12 cellular contexts compared by ENCODE assay signal in genomic region chr6:17102258-17102870, GRCh38. TPM values are rescaled to one million over a fixed set of nuclear protein-coding genes. Genes with fewer than 3 reads are reported as not detected.
A peak's percentile ranks its signal among the peaks of the same experiment; 100 is the strongest.
DNase-seq lines count a peak whose midpoint lies in the region; ATAC-seq, FAIRE-seq and TF ChIP-seq lines count a peak whose summit lies in the region.
"Had no signal": no experiment of that assay in that cellular context is flagged by ENCODE, and none has a peak within 500 bp of the region (broad histone marks: within the 10 kb centered on the region; RNA-seq: fewer than 3 reads in every experiment).

No MANE protein-coding gene starts in this region.

- WGBS in heart left ventricle, 4 donors, result 36 to 37% (median 36%) methylated on average over 23 of the region's 23 CpGs
- WGBS in H1 (ENCODE audit: extremely low coverage in 1 of 2, insufficient coverage in 1 of 2, insufficient read length in 1 of 2, insufficient replicate concordance in 2 of 2, low coverage in 1 of 2, low lambda C conversion rate in 2 of 2, missing lambda C conversion rate in 1 of 2), 2 experiments, result 46% methylated on average over 23 of the region's 23 CpGs; no CpG with 5 or more reads in 1 of the 2 experiments
- WGBS in urinary bladder, result 32% methylated on average over 23 of the region's 23 CpGs

- no peak overlapping the region for H3K23ac ChIP-seq in H1 (ENCODE audit: insufficient read length)

- no peak overlapping the region for H2BK20ac ChIP-seq in H1 (ENCODE audit: low read length)

- no peak overlapping the region for H4K8ac ChIP-seq in H1 (ENCODE audit: extremely low read depth, insufficient read depth, low read length)

- no peak overlapping the region for H4K91ac ChIP-seq in H1 (replicated peaks; ENCODE audit: insufficient read length, low read length)

- H3K4ac ChIP-seq in H1 (replicated peaks; ENCODE audit: insufficient read length, low read depth, low read length), result no peak overlapping the region

- no peak overlapping the region for H2BK15ac ChIP-seq in H1 (ENCODE audit: low read length)

- H3K27me3 ChIP-seq in heart left ventricle (peaks cover 0 to 29% (median 0%) of the 10 kb centered on the region in 9 donors), H1 (replicated peaks in 1 of 4; ENCODE audit: control insufficient read depth in 3 of 4, extremely low read depth in 1 of 4, insufficient read depth in 3 of 4, low read length in 3 of 4) (peaks cover 5 to 23% (median 22%) of the 10 kb centered on the region in 4 experiments), muscle layer of colon (ENCODE audit: control insufficient read depth in 1 of 2, insufficient read depth in 2 of 2, low read length in 2 of 2) (peaks cover 0 to 6% of the 10 kb centered on the region in 2 donors)

- POLR2A ChIA-PET in H1 (lab: Charles Lee; ENCODE audit: partially characterized antibody), result no interaction called here

- peak overlapping the region; percentile 86 to 88 for H3K4me2 ChIP-seq in H1 (ENCODE audit: insufficient read depth in 1 of 2, low read depth in 2 of 2, low read length in 2 of 2)

- no peak overlapping the region for H3K56ac ChIP-seq in H1 (replicated peaks; ENCODE audit: insufficient read length, low read depth, low read length)

- H3K36me3 ChIP-seq in heart left ventricle, result no peaks in the 10 kb centered on the region
- H3K36me3 ChIP-seq in H1 (ENCODE audit: control insufficient read depth in 2 of 4, insufficient read depth in 4 of 4, low read length in 3 of 4), result no peaks in the 10 kb centered on the region
- H3K36me3 ChIP-seq in muscle layer of colon (ENCODE audit: insufficient read depth, low read length), result no peaks in the 10 kb centered on the region
- H3K36me3 ChIP-seq in urinary bladder (ENCODE audit: insufficient read depth), result no peaks in the 10 kb centered on the region

- CTCF ChIA-PET in H1 (lab: Charles Lee; ENCODE audit: partially characterized antibody), result interaction anchor here (1.1 to 1.5 kb wide), 2 partner anchors 12 to 15 kb away, joined by 3 to 5 read pairs; no protein-coding TSS in a partner anchor

- H2BK5ac ChIP-seq in H1 (ENCODE audit: low read depth, low read length), result no peak overlapping the region

- TF ChIP-seq CTCF in heart left ventricle (IDR thresholded peaks at IDR 0.05) (no peak), H1 (IDR thresholded peaks at IDR 0.05; ENCODE audit: control extremely low read depth in 1 of 3, insufficient read depth in 1 of 3, low read depth in 1 of 3, low read length in 3 of 3) (no peak)

- intact Hi-C loops in heart left ventricle (cut with DNase I), result no loop called here
- intact Hi-C loops in cardiac septum (cut with DNase I), result no loop called here

- no peak overlapping the region for H3K18ac ChIP-seq in H1 (ENCODE audit: extremely low read depth, low read length)

- ATAC-seq in heart left ventricle (peak in 1 of 4 donors; percentile 9), GM21529 (IDR thresholded peaks at IDR 0.05; ENCODE audit: unreplicated experiment) (no peak)

- peaks cover 7% of the 10 kb centered on the region; the same call in 1 of the 2 replicates for H3K23me2 ChIP-seq in H1 (ENCODE audit: low read depth, low read length)

- DNase-seq in heart left ventricle, result no peak
- DNase-seq in cardiac septum (ENCODE audit: low spot score), result no peak
- no peak for DNase-seq in H1 (ENCODE audit: low read depth in 1 of 2, low spot score in 2 of 2)
- DNase-seq in NCI-H1092 treated with DMSO at 0.1 percent for 48 hours (lab: John Stamatoyannopoulos, UW), result no peak
- DNase-seq in stimulated activated CD4-positive, alpha-beta T cell treated with anti-CD3 and anti-CD28 coated beads, Interleukin-4, amount 100 ng/mL, for 1 hour, result no peak
- DNase-seq: CD4-positive, alpha-beta memory T cell had no signal

- no peak overlapping the region for H3K27ac ChIP-seq in heart left ventricle
- H3K27ac ChIP-seq in H1 (ENCODE audit: low read depth, low read length), result no peak overlapping the region
- no peak overlapping the region for H3K27ac ChIP-seq in muscle layer of colon (ENCODE audit: low read depth, low read length)
- no peak overlapping the region for H3K27ac ChIP-seq in urinary bladder (ENCODE audit: low read depth)

- FAIRE-seq in H1 (lab: Jason Lieb, UNC), result no peak
- FAIRE-seq: colon, GM18507 had no signal

- H3K14ac ChIP-seq in H1 (ENCODE audit: insufficient read length), result no peak overlapping the region

- H3K79me2 ChIP-seq in H1 (ENCODE audit: control insufficient read depth in 1 of 2, insufficient read depth in 2 of 2, low read length in 2 of 2), result no peaks in the 10 kb centered on the region

- no peak overlapping the region for H4K5ac ChIP-seq in H1 (ENCODE audit: insufficient read length, low read depth, low read length)

- H2AFZ ChIP-seq in H1 (ENCODE audit: low read length), result peak overlapping the region; percentile 88; the same call in 1 of the 2 replicates

- peak overlapping the region in 1 of 4 experiments; percentile 27; a peak in 1 of 7 replicates for H3K9ac ChIP-seq in H1 (replicated peaks in 1 of 4; ENCODE audit: extremely low read depth in 1 of 4, low read depth in 3 of 4, low read length in 3 of 4)
- no peak overlapping the region for H3K9ac ChIP-seq in muscle layer of colon (ENCODE audit: low read length)

- H3K79me1 ChIP-seq in H1 (ENCODE audit: low read depth, low read length), result no peaks in the 10 kb centered on the region

- H3K4me1 ChIP-seq in heart left ventricle (peaks cover 0 to 22% (median 6%) of the 10 kb centered on the region in 12 donors), H1 (replicated peaks in 1 of 4; ENCODE audit: control insufficient read depth in 3 of 4, insufficient read depth in 4 of 4, low read length in 3 of 4) (peaks cover 0 to 2% (median under 1%) of the 10 kb centered on the region in 4 experiments; a peak in 2 of 7 replicates), muscle layer of colon (ENCODE audit: insufficient read depth, low read length) (peaks cover 13% of the 10 kb centered on the region), urinary bladder (ENCODE audit: insufficient read depth) (no peaks in the 10 kb centered on the region)

- H4K20me1 ChIP-seq in H1 (replicated peaks in 1 of 2; ENCODE audit: control insufficient read depth in 1 of 2, insufficient read depth in 2 of 2, low read length in 2 of 2), result no peaks in the 10 kb centered on the region

- TF ChIP-seq RAD21 in H1 (IDR thresholded peaks at IDR 0.05 in 1 of 2, conservative IDR thresholded peaks at IDR 0.05 in 1 of 2; ENCODE audit: low read depth in 2 of 2, low read length in 2 of 2), result no peak

- no peak for TF ChIP-seq EP300 in H1 (IDR thresholded peaks at IDR 0.05; ENCODE audit: borderline replicate concordance in 1 of 2, low read depth in 2 of 2, low read length in 2 of 2)

- no peak overlapping the region for H2AK5ac ChIP-seq in H1 (ENCODE audit: low read depth, low read length)

- no peak overlapping the region for H2BK120ac ChIP-seq in H1 (replicated peaks; ENCODE audit: low read depth, low read length)

- H2BK12ac ChIP-seq in H1 (ENCODE audit: low read depth, low read length), result no peak overlapping the region

- H3K9me3 ChIP-seq in heart left ventricle, result no peaks in the 10 kb centered on the region
- H3K9me3 ChIP-seq in H1 (ENCODE audit: insufficient read depth in 2 of 2, low read depth in 1 of 2, low read length in 1 of 2), result no peaks in the 10 kb centered on the region
- H3K9me3 ChIP-seq in muscle layer of colon (ENCODE audit: low read length), result no peaks in the 10 kb centered on the region

- H3K4me3 ChIP-seq in heart left ventricle (peak overlapping the region; percentile 8 to 59 (median 44)), H1 (ENCODE audit: extremely low read depth in 1 of 4, insufficient read depth in 2 of 4, low read depth in 3 of 4, low read length in 4 of 4) (peak overlapping the region; percentile 45 to 72 (median 61)), muscle layer of colon (ENCODE audit: low read depth in 1 of 2, low read length in 2 of 2) (peak overlapping the region; percentile 22 to 61), urinary bladder (ENCODE audit: low read depth, low read length) (peak overlapping the region; percentile 27)

- TF ChIP-seq POLR2A in heart left ventricle (IDR thresholded peaks at IDR 0.05), result no peak
- TF ChIP-seq POLR2A in H1 (IDR thresholded peaks at IDR 0.05; ENCODE audit: control extremely low read depth in 1 of 2, low read depth in 2 of 2, low read length in 2 of 2), result no peak

TF ChIP-seq in H1, 55 proteins besides CTCF, POLR2A, EP300 and RAD21:
- no peak for TF ChIP-seq GTF2F1 (IDR thresholded peaks at IDR 0.05; ENCODE audit: borderline replicate concordance, low read depth, low read length)
- peak; percentile 54 for TF ChIP-seq ASH2L (IDR thresholded peaks at IDR 0.05; ENCODE audit: low read length)

RNA-seq across cellular contexts. Expression of gene STMND1, which starts 0.5 kb away (rescaled TPM):
- total RNA-seq in heart left ventricle (not detected), cardiac septum (not detected), urinary bladder (not detected)
- polyA plus RNA-seq in heart left ventricle (not detected), H1 (2011; rRNA removed) (not detected in 2 replicates), urinary bladder (not detected)
- total RNA-seq in H1 (2021; fragmentation: NEBNext Ultra II Directional; extraction: Animal tissue kit (Norgen Biotek cat#: 25700)), result not detected in 2 replicates
- polyA plus RNA-seq in H1 (2011; cell fraction: cytosol; rRNA removed), result 0.05 TPM
- not detected for polyA plus RNA-seq in H1 (2011; cell fraction: nucleus; rRNA removed)
- 0.13 TPM in 1 of 4 replicates, not detected in the others for polyA plus RNA-seq in H1 (2012, experiment 1 of 2)
- not detected for polyA plus RNA-seq in H1 (2012, experiment 2 of 2)
- polyA plus RNA-seq in H1 (2013, experiment 1 of 2), result not detected
- polyA plus RNA-seq in H1 (2013, experiment 2 of 2), result not detected
- not detected in 2 replicates for polyA minus RNA-seq in H1 (2011; rRNA and poly(A)+ RNA removed)
- not detected for polyA minus RNA-seq in H1 (2011; cell fraction: cytosol; rRNA and poly(A)+ RNA removed)
- not detected for polyA minus RNA-seq in H1 (2011; cell fraction: nucleus; rRNA and poly(A)+ RNA removed)
- total RNA-seq: CD4-positive, alpha-beta memory T cell; lung microvascular endothelial cell had no signal
- polyA plus RNA-seq: CD4-positive, alpha-beta memory T cell had no signal
